1 cellular context compared by ENCODE assay signal in the genomic region with DNA sequence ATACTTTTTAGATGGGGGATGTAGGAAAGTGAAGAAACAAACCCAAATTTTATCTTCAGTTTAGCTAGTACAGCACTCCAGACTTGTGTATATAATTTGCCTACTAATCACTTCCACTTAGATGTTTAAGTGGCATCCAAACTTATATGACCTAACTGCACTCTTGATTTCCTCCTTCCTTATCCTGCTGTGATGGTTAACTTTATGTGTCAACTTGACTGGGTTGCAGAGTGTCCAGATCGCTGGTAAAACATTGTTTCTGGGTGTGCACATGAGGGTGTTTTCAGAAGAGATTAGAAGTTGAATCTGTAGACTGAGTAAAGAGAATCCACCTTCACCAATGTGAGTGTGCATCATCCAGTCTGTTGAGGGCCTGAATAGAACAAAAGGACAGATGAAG.
TF ChIP-seq lines count a peak whose summit lies in the region.

No MANE protein-coding gene starts in this region.

TF ChIP-seq in GM23338, 12 proteins besides CTCF, POLR2A, EP300 and RAD21 (continued from another document):
- TF ChIP-seq, protein P1, sequence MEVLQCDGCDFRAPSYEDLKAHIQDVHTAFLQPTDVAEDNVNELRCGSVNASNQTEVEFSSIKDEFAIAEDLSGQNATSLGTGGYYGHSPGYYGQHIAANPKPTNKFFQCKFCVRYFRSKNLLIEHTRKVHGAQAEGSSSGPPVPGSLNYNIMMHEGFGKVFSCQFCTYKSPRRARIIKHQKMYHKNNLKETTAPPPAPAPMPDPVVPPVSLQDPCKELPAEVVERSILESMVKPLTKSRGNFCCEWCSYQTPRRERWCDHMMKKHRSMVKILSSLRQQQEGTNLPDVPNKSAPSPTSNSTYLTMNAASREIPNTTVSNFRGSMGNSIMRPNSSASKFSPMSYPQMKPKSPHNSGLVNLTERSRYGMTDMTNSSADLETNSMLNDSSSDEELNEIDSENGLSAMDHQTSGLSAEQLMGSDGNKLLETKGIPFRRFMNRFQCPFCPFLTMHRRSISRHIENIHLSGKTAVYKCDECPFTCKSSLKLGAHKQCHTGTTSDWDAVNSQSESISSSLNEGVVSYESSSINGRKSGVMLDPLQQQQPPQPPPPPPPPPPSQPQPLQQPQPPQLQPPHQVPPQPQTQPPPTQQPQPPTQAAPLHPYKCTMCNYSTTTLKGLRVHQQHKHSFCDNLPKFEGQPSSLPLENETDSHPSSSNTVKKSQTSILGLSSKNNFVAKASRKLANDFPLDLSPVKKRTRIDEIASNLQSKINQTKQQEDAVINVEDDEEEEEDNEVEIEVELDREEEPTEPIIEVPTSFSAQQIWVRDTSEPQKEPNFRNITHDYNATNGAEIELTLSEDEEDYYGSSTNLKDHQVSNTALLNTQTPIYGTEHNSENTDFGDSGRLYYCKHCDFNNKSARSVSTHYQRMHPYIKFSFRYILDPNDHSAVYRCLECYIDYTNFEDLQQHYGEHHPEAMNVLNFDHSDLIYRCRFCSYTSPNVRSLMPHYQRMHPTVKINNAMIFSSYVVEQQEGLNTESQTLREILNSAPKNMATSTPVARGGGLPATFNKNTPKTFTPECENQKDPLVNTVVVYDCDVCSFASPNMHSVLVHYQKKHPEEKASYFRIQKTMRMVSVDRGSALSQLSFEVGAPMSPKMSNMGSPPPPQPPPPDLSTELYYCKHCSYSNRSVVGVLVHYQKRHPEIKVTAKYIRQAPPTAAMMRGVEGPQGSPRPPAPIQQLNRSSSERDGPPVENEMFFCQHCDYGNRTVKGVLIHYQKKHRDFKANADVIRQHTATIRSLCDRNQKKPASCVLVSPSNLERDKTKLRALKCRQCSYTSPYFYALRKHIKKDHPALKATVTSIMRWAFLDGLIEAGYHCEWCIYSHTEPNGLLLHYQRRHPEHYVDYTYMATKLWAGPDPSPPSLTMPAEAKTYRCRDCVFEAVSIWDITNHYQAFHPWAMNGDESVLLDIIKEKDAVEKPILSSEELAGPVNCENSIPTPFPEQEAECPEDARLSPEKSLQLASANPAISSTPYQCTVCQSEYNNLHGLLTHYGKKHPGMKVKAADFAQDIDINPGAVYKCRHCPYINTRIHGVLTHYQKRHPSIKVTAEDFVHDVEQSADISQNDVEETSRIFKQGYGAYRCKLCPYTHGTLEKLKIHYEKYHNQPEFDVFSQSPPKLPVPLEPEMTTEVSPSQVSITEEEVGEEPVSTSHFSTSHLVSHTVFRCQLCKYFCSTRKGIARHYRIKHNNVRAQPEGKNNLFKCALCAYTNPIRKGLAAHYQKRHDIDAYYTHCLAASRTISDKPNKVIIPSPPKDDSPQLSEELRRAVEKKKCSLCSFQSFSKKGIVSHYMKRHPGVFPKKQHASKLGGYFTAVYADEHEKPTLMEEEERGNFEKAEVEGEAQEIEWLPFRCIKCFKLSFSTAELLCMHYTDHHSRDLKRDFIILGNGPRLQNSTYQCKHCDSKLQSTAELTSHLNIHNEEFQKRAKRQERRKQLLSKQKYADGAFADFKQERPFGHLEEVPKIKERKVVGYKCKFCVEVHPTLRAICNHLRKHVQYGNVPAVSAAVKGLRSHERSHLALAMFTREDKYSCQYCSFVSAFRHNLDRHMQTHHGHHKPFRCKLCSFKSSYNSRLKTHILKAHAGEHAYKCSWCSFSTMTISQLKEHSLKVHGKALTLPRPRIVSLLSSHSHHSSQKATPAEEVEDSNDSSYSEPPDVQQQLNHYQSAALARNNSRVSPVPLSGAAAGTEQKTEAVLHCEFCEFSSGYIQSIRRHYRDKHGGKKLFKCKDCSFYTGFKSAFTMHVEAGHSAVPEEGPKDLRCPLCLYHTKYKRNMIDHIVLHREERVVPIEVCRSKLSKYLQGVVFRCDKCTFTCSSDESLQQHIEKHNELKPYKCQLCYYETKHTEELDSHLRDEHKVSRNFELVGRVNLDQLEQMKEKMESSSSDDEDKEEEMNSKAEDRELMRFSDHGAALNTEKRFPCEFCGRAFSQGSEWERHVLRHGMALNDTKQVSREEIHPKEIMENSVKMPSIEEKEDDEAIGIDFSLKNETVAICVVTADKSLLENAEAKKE (CRISPR knock-in tag; IDR thresholded peaks at IDR 0.05): no peak
- TF ChIP-seq STAT1 (IDR thresholded peaks at IDR 0.05; ENCODE audit: unreplicated experiment): no peak
- no peak for TF ChIP-seq ZNF114 (CRISPR knock-in tag; IDR thresholded peaks at IDR 0.05)
